21 cellular contexts compared by ENCODE assay signal in genomic region chr16:3121843-3122467, GRCh38. TPM values are rescaled to one million over a fixed set of nuclear protein-coding genes. Genes with fewer than 3 reads are reported as not detected.
DNase-seq lines count a peak whose midpoint lies in the region; FAIRE-seq and TF ChIP-seq lines count a peak whose summit lies in the region.
"Had no signal": no experiment of that assay in that cellular context is flagged by ENCODE, and none has a peak within 500 bp of the region (broad histone marks: within the 10 kb centered on the region; RNA-seq: fewer than 3 reads in every experiment).

No MANE protein-coding gene starts in this region.

- peaks cover 10% of the 10 kb centered on the region for H3K36me3 Mint-ChIP-seq in nephron (ENCODE audit: low read depth)

- peaks cover 34% of the 10 kb centered on the region for H3K4me1 Mint-ChIP-seq in nephron

- TF ChIP-seq CTCF in nephron (IDR thresholded peaks at IDR 0.05; ENCODE audit: unreplicated experiment in 3 of 3): no peak

- peak overlapping the region; percentile 62 to 92 (median 90) for H3K4me3 Mint-ChIP-seq in nephron

- no peaks in the 10 kb centered on the region for H3K27me3 Mint-ChIP-seq in nephron (ENCODE audit: low read depth)
- H3K27me3 Mint-ChIP-seq: stimulated activated memory B cell treated with anti-CD40 and anti-IgM and Interleukin-4, amounts not matched to agents 10 μg/mL and 1 μg/mL and 100 μg/mL, for 72 hours had no signal

- no peak for TF ChIP-seq POLR2A in H54 (IDR thresholded peaks at IDR 0.05; ENCODE audit: low read depth, low read length)

- H3K9me3 Mint-ChIP-seq in nephron: no peaks in the 10 kb centered on the region
- H3K9me3 Mint-ChIP-seq: activated T-helper 2 cell treated with anti-CD3 and anti-CD28 coated beads, Interferon-gamma antibody, Interleukin-2, Interleukin-4, amounts not matched to agents 10 μg/mL and 5 μg/mL and 100 μg/mL, durations not matched to agents 14 hours and 24 hours and 36 hours; CD8-positive, alpha-beta T cell; stimulated activated memory B cell treated with anti-CD40 and anti-IgM and Interleukin-4, amounts not matched to agents 10 μg/mL and 1 μg/mL and 100 μg/mL, for 72 hours had no signal

- FAIRE-seq in H54 (lab: Jason Lieb, UNC): no peak
- FAIRE-seq: RCC 7860 had no signal

- peak; percentile 41 for DNase-seq in COR-L47 (lab: John Stamatoyannopoulos, UW)
- peak; percentile 49 for DNase-seq in NCI-H1694 (lab: John Stamatoyannopoulos, UW)
- DNase-seq in SHP77 (lab: John Stamatoyannopoulos, UW): peak; percentile 37 to 52
- no peak for DNase-seq in mesenteric fat pad (ENCODE audit: low spot score)
- no peak for DNase-seq in NCI-H1930 (lab: John Stamatoyannopoulos, UW)
- no peak for DNase-seq in H54 (ENCODE audit: insufficient read length, low spot score)
- DNase-seq: activated CD4-positive, alpha-beta T cell treated with anti-CD3 and anti-CD28 coated beads, Interleukin-2, amount 50 U/mL, for 1 hour; CD8-positive, alpha-beta T cell; effector memory CD4-positive, alpha-beta T cell; esophagus squamous epithelium; islet precursor cell; lower lobe of right lung; NCI-H1417 treated with DMSO at 0.1 percent for 48 hours; occipital lobe; SK-N-SH had no signal

- H3K27ac Mint-ChIP-seq in nephron: peak overlapping the region in 2 of 3 experiments; percentile 71 to 82
- H3K27ac Mint-ChIP-seq: activated T-helper 2 cell treated with anti-CD3 and anti-CD28 coated beads, Interferon-gamma antibody, Interleukin-2, Interleukin-4, amounts not matched to agents 10 μg/mL and 5 μg/mL and 100 μg/mL, durations not matched to agents 14 hours and 24 hours and 36 hours; CD8-positive, alpha-beta T cell had no signal

RNA-seq across cellular contexts. Expression of gene ZNF205, which starts 9.6 kb away (rescaled TPM):
- total RNA-seq in mesenteric fat pad: 6.1 TPM
- total RNA-seq: CD8-positive, alpha-beta T cell had no signal

RNA-seq across cellular contexts. Expression of gene ZNF213, which starts 12.9 kb away (rescaled TPM):
- total RNA-seq in mesenteric fat pad: 6.0 TPM

RNA-seq across cellular contexts. Expression of gene ZSCAN10, which starts 22.9 kb away (rescaled TPM):
- total RNA-seq in mesenteric fat pad: not detected
- total RNA-seq: activated T-helper 2 cell treated with anti-CD3 and anti-CD28 coated beads, Interferon-gamma antibody, Interleukin-2, Interleukin-4, amounts not matched to agents 10 μg/mL and 5 μg/mL and 100 μg/mL, durations not matched to agents 14 hours and 24 hours and 36 hours; esophagus squamous epithelium; H4; lower lobe of right lung; occipital lobe; smooth muscle cell had no signal

RNA-seq across cellular contexts. Expression of gene IL32, which starts 56.5 kb away (rescaled TPM):
- 36.0 TPM for total RNA-seq in mesenteric fat pad

Comparison
In these comparisons a context has a peak if more than half of its experiments do, and no peak if none do; other contexts are left out.
1. DNase-seq: peak in COR-L47 (single experiment), NCI-H1694 (single experiment) and SHP77 (2 of 2); none in mesenteric fat pad (single experiment), NCI-H1930 (0 of 2) and H54 (single experiment).